Comparison of ENCODE assay signal across 26 cellular contexts in the genomic region with DNA sequence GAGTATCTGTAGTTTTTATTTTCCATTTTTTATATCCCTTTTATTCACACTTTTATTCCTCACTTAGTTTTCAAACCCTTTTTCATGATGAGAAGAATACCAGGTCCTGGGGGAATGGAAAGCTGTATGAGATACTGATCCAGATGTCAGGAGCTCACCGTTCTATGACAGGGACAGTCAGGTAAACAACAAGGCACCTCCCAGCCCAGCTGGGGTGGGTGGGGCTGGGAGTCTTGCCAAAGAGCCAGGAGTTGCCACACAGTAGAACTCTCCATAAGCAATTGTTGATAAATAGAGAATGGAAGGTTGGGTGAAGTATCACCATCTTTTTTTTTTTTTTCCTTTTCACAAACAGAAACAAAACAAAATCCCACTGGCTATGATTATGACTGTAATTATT.
DNase-seq lines count a peak whose midpoint lies in the region; ATAC-seq, FAIRE-seq and TF ChIP-seq lines count a peak whose summit lies in the region.
"Had no signal": no experiment of that assay in that cellular context is flagged by ENCODE, and none has a peak within 500 bp of the region (broad histone marks: within the 10 kb centered on the region; RNA-seq: fewer than 3 reads in every experiment).

No MANE protein-coding gene starts in this region.

- H3K36me3 ChIP-seq in right lobe of liver = no peaks in the 10 kb centered on the region
- H3K36me3 ChIP-seq in HepG2 (replicated peaks in 1 of 2; ENCODE audit: control insufficient read depth in 1 of 2, insufficient read depth in 2 of 2, low read length in 2 of 2) = no peaks in the 10 kb centered on the region
- no peaks in the 10 kb centered on the region for H3K36me3 ChIP-seq in transverse colon
- H3K36me3 ChIP-seq: MG63 had no signal

- H3K4me2 ChIP-seq in HepG2 (ENCODE audit: low read depth, low read length) = no peak overlapping the region
- H3K4me2 ChIP-seq: PC-9 had no signal

- no peak for TF ChIP-seq RAD21 in HepG2 (CRISPR knock-in tag; IDR thresholded peaks at IDR 0.05)

- in situ Hi-C loops in HepG2 (cut with HindIII; ENCODE audit: extremely low pct_ligation_motif_present, low pct_unique_long_range_greater_than_20kb) (no loop called here), transverse colon (cut with MboI; ENCODE audit: low pct_ligation_motif_present in 1 of 4, low pct_unique_long_range_greater_than_20kb in 1 of 4, low sequenced_read_pairs in 3 of 4) (no loop called here)

- no TSS peak for BruUV-seq in HepG2 (replicated peaks; lab: Mats Ljungman, UMichigan)

- H3K4me1 ChIP-seq in right lobe of liver = no peaks in the 10 kb centered on the region
- H3K4me1 ChIP-seq in HepG2 (ENCODE audit: insufficient read depth, low read length) = no peaks in the 10 kb centered on the region
- H3K4me1 ChIP-seq in transverse colon = no peaks in the 10 kb centered on the region

- no peaks in the 10 kb centered on the region for H3K79me2 ChIP-seq in HepG2 (ENCODE audit: insufficient read depth, low read length)

- CTCF ChIA-PET in HepG2 (lab: Yijun Ruan, JAX; ENCODE audit: low intra/inter-chr PET ratio, low total read pairs) = no interaction called here

- intact Hi-C loops in right lobe of liver (cut with DNase I) = no loop called here
- intact Hi-C loops in HepG2 (cut with micrococcal nuclease; ENCODE audit: unreplicated experiment) = no loop called here
- intact Hi-C loops in transverse colon (cut with DNase I; ENCODE audit: low total_unique reads) = no loop called here
- intact Hi-C loops in lower leg skin (cut with DNase I; ENCODE audit: low total_unique reads) = no loop called here

- DNase-seq in right lobe of liver = no peak
- DNase-seq in HepG2 (ENCODE audit: low spot score) = no peak
- peak; percentile 55 for DNase-seq in NCI-H1105 (lab: John Stamatoyannopoulos, UW)
- peak; percentile 78 for DNase-seq in NCI-H748 treated with DMSO at 0.1 percent for 48 hours (lab: John Stamatoyannopoulos, UW)
- DNase-seq in transverse colon = peak; percentile 49
- DNase-seq in T-helper 1 cell = no peak
- no peak for DNase-seq in lower leg skin (ENCODE audit: low spot score in 2 of 2)
- no peak for DNase-seq in cerebellar cortex (ENCODE audit: low spot score)
- DNase-seq: Calu3, DND-41, GM23248, KG1, MG63, NCI-H1092 treated with DMSO at 0.1 percent for 48 hours, NCI-H187, NCI-H526 treated with DMSO at 0.1 percent for 48 hours, PC-9, Right ventricle myocardium superior, T-cell, T1000 had no signal

- TF ChIP-seq EP300 in HepG2 (IDR thresholded peaks at IDR 0.05; ENCODE audit: low read depth in 2 of 2, low read length in 2 of 2) = no peak
- no peak for TF ChIP-seq EP300 in HepG2 (CRISPR knock-in tag; IDR thresholded peaks at IDR 0.05; ENCODE audit: borderline replicate concordance)
- TF ChIP-seq EP300 in transverse colon (IDR thresholded peaks at IDR 0.05; ENCODE audit: low read depth) = no peak

- TF ChIP-seq POLR2A in right lobe of liver (IDR thresholded peaks at IDR 0.05) (no peak), HepG2 (IDR thresholded peaks at IDR 0.05; ENCODE audit: insufficient read depth in 1 of 2, low read depth in 2 of 2, low read length in 2 of 2) (no peak), transverse colon (IDR thresholded peaks at IDR 0.05) (no peak), lower leg skin (IDR thresholded peaks at IDR 0.05) (no peak)

- H3K4me3 ChIP-seq in right lobe of liver (no peak overlapping the region), HepG2 (replicated peaks in 1 of 3; ENCODE audit: insufficient read depth in 1 of 3, low read depth in 2 of 3, low read length in 3 of 3) (no peak overlapping the region), transverse colon (no peak overlapping the region), lower leg skin (ENCODE audit: low read depth, poor library complexity, severe bottlenecking) (no peak overlapping the region)
- H3K4me3 ChIP-seq: GM23248, MG63, PC-9, SK-N-MC had no signal

- ATAC-seq in right lobe of liver (peak in 3 of 4 donors; percentile 26 to 51 (median 39)), HepG2 (no peak)
- ATAC-seq: HCT116, T-cell had no signal

- POLR2A ChIA-PET in HepG2 (lab: Yijun Ruan, JAX) = no interaction called here

- H3K9me3 ChIP-seq in right lobe of liver = no peaks in the 10 kb centered on the region
- H3K9me3 ChIP-seq in HepG2 (ENCODE audit: low read length) = no peaks in the 10 kb centered on the region
- no peaks in the 10 kb centered on the region for H3K9me3 ChIP-seq in transverse colon

- no peaks in the 10 kb centered on the region for H4K20me1 ChIP-seq in HepG2 (ENCODE audit: insufficient read depth, low read length)

- TF ChIP-seq CTCF in right lobe of liver (IDR thresholded peaks at IDR 0.05) (no peak), HepG2 (CRISPR knock-in tag; IDR thresholded peaks at IDR 0.05) (no peak), transverse colon (IDR thresholded peaks at IDR 0.05) (no peak), lower leg skin (IDR thresholded peaks at IDR 0.05) (no peak)

- 33% methylated on average over 1 of the region's 1 CpG for WGBS in right lobe of liver (ENCODE audit: insufficient coverage, low coverage, low lambda C conversion rate, missing lambda C conversion rate)
- 0% methylated on average over 1 of the region's 1 CpG for WGBS in HepG2 (ENCODE audit: low lambda C conversion rate)
- WGBS in transverse colon (ENCODE audit: low coverage in 1 of 2), 2 donors = 13 to 15% methylated on average over 1 of the region's 1 CpG
- 13 to 31% methylated on average over 1 of the region's 1 CpG for WGBS in lower leg skin, 2 donors

- no peak overlapping the region for H2AFZ ChIP-seq in HepG2 (ENCODE audit: low read length)
- H2AFZ ChIP-seq: GM23248, PC-9 had no signal

- no peak overlapping the region for H3K9ac ChIP-seq in HepG2 (ENCODE audit: insufficient read depth, low read depth, low read length)
- H3K9ac ChIP-seq: GM23248 had no signal

- H3K27me3 ChIP-seq in right lobe of liver (no peaks in the 10 kb centered on the region), HepG2 (ENCODE audit: control insufficient read depth in 1 of 2, insufficient read depth in 2 of 2, low read length in 2 of 2) (no peaks in the 10 kb centered on the region), transverse colon (no peaks in the 10 kb centered on the region)

- no peak for FAIRE-seq in HepG2 (lab: Jason Lieb, UNC)
- FAIRE-seq: G401.6, GM12891, GM18507 had no signal

- H3K27ac ChIP-seq in right lobe of liver = no peak overlapping the region
- H3K27ac ChIP-seq in HepG2 (ENCODE audit: extremely low read length, insufficient read depth, low read length) = no peak overlapping the region
- no peak overlapping the region for H3K27ac ChIP-seq in transverse colon
- H3K27ac ChIP-seq: C4-2B, GM23248, PC-9, SK-N-MC had no signal

TF ChIP-seq in HepG2, 621 proteins besides CTCF, POLR2A, EP300 and RAD21 (continues in another document):
- TF ChIP-seq SATB2 (CRISPR knock-in tag; IDR thresholded peaks at IDR 0.05) (no peak), ZC3H4 (CRISPR knock-in tag; IDR thresholded peaks at IDR 0.05; ENCODE audit: borderline replicate concordance) (no peak), SALL1 (CRISPR knock-in tag; IDR thresholded peaks at IDR 0.05) (no peak), ZNF44 (CRISPR knock-in tag; IDR thresholded peaks at IDR 0.05) (no peak), ISL2 (CRISPR knock-in tag; IDR thresholded peaks at IDR 0.05) (no peak), SNAPC2 (CRISPR knock-in tag; IDR thresholded peaks at IDR 0.05) (no peak), SOX13 (IDR thresholded peaks at IDR 0.05) (no peak), SOX13 (CRISPR knock-in tag; conservative IDR thresholded peaks at IDR 0.05 in 1 of 2, IDR thresholded peaks at IDR 0.05 in 1 of 2) (no peak), ZNF564 (CRISPR knock-in tag; IDR thresholded peaks at IDR 0.05) (no peak), ZNF639 (CRISPR knock-in tag; conservative IDR thresholded peaks at IDR 0.05) (no peak), ZFP36 (IDR thresholded peaks at IDR 0.05; ENCODE audit: borderline replicate concordance, low read depth, low read length, partially characterized antibody) (no peak), DMAP1 (CRISPR knock-in tag; IDR thresholded peaks at IDR 0.05) (no peak), MTF2 (CRISPR knock-in tag; IDR thresholded peaks at IDR 0.05; ENCODE audit: borderline replicate concordance) (no peak), ZNF280B (CRISPR knock-in tag; IDR thresholded peaks at IDR 0.05; ENCODE audit: borderline replicate concordance) (no peak), CREBL2 (CRISPR knock-in tag; IDR thresholded peaks at IDR 0.05; ENCODE audit: borderline replicate concordance) (no peak)

Comparison
In these comparisons a context has a peak if more than half of its experiments do, and no peak if none do; other contexts are left out.
1. DNase-seq: peak in NCI-H1105 (single experiment), NCI-H748 treated with DMSO at 0.1 percent for 48 hours (single experiment) and transverse colon (single experiment); none in right lobe of liver (0 of 3), HepG2 (single experiment), T-helper 1 cell (0 of 5), lower leg skin (0 of 2) and cerebellar cortex (single experiment).